18 cellular contexts compared by ENCODE assay signal in genomic region chr19:43880483-43880882, GRCh38. TPM values are rescaled to one million over a fixed set of nuclear protein-coding genes. Genes with fewer than 3 reads are reported as not detected.
DNase-seq lines count a peak whose midpoint lies in the region; ATAC-seq and TF ChIP-seq lines count a peak whose summit lies in the region.
"Had no signal": no experiment of that assay in that cellular context is flagged by ENCODE, and none has a peak within 500 bp of the region (broad histone marks: within the 10 kb centered on the region; RNA-seq: fewer than 3 reads in every experiment).

No MANE protein-coding gene starts in this region.

- no peak overlapping the region for H2AFZ ChIP-seq in IMR-90 (replicated peaks; ENCODE audit: low read length, poor library complexity)

- no peaks in the 10 kb centered on the region for H3K27me3 ChIP-seq in IMR-90 (ENCODE audit: control insufficient read depth, insufficient read depth, low read length)
- H3K27me3 ChIP-seq in adipocyte (replicated peaks; ENCODE audit: control insufficient read depth, insufficient read depth, low read length) = no peaks in the 10 kb centered on the region
- H3K27me3 ChIP-seq in liver (ENCODE audit: control insufficient read depth in 4 of 4, insufficient read depth in 4 of 4, low read length in 3 of 4) = no peaks in the 10 kb centered on the region
- H3K27me3 ChIP-seq: BLaER1 had no signal

- DNase-seq in IMR-90 = no peak
- no peak for DNase-seq in adipocyte (ENCODE audit: low read depth)
- no peak for DNase-seq in RWPE1 (ENCODE audit: low spot score)
- DNase-seq: CD4-positive, CD25-positive, alpha-beta regulatory T cell; CD8-positive, alpha-beta T cell; DMS 273 treated with DMSO at 0.1 percent for 48 hours; DMS79; EL; GDM1; GOT3; H7; HCEC 1CT had no signal

- CTCF ChIA-PET in IMR-90 (lab: Yijun Ruan, JAX) (no interaction called here), RWPE1 (lab: Yijun Ruan, JAX) (no interaction called here)

- no peaks in the 10 kb centered on the region for H4K20me1 ChIP-seq in IMR-90 (ENCODE audit: insufficient read depth, low read length)
- H4K20me1 ChIP-seq: BLaER1 had no signal

- no peak overlapping the region for H3K23ac ChIP-seq in IMR-90 (ENCODE audit: low read depth, low read length)

- no peak overlapping the region for H2AK9ac ChIP-seq in IMR-90 (replicated peaks; ENCODE audit: low read depth, low read length, poor library complexity)

- no peak overlapping the region for H3K9ac ChIP-seq in IMR-90 (ENCODE audit: low read depth, low read length)
- H3K9ac ChIP-seq in adipocyte (ENCODE audit: low read length) = no peak overlapping the region
- H3K9ac ChIP-seq in liver (ENCODE audit: low read depth in 1 of 2, low read length in 2 of 2) = no peak overlapping the region
- H3K9ac ChIP-seq: BLaER1 had no signal

- no peak overlapping the region for H3K4me2 ChIP-seq in IMR-90 (ENCODE audit: low read depth, low read length)
- H3K4me2 ChIP-seq: BLaER1 had no signal

- no peak overlapping the region for H3K56ac ChIP-seq in IMR-90 (ENCODE audit: extremely low read depth, insufficient read depth, low read length)

- H3K14ac ChIP-seq in IMR-90 (replicated peaks; ENCODE audit: low read depth, low read length) = no peak overlapping the region

- H2BK120ac ChIP-seq in IMR-90 (ENCODE audit: low read depth, low read length) = no peak overlapping the region

- H3K79me1 ChIP-seq in IMR-90 (ENCODE audit: low read depth in 1 of 2, low read length in 2 of 2) = no peaks in the 10 kb centered on the region

- TF ChIP-seq RAD21 in IMR-90 (IDR thresholded peaks at IDR 0.05; ENCODE audit: low read length) = no peak
- no peak for TF ChIP-seq RAD21 in liver (IDR thresholded peaks at IDR 0.05)

- H3K4me3 ChIP-seq in IMR-90 (ENCODE audit: insufficient read depth, low read depth, low read length) (no peak overlapping the region), adipocyte (ENCODE audit: low read length) (peak overlapping the region; percentile 38), liver (ENCODE audit: low read depth in 1 of 3, low read length in 3 of 3) (peak overlapping the region in 2 of 3 donors; percentile 50 to 64)
- H3K4me3 ChIP-seq: BLaER1, GM12878 had no signal

- ATAC-seq in IMR-90 (ENCODE audit: low read depth) (no peak), HG03095 (IDR thresholded peaks at IDR 0.05; ENCODE audit: unreplicated experiment) (no peak), HG03378 (IDR thresholded peaks at IDR 0.05; ENCODE audit: unreplicated experiment) (no peak)
- ATAC-seq: CD8-positive, alpha-beta T cell; GM12878 had no signal

- dilution Hi-C loops in IMR-90 (cut with HindIII; ENCODE audit: low sequenced_read_pairs, unreplicated experiment) = no loop called here

- H3K9me3 ChIP-seq in IMR-90 (ENCODE audit: control insufficient read depth, insufficient read depth, low read length) (peaks cover 43% of the 10 kb centered on the region), adipocyte (ENCODE audit: control insufficient read depth, low read length) (peaks cover 89% of the 10 kb centered on the region), liver (ENCODE audit: control insufficient read depth in 4 of 4, low read length in 3 of 4) (peaks cover 26 to 65% (median 46%) of the 10 kb centered on the region in 4 donors)

- no peaks in the 10 kb centered on the region for H3K4me1 ChIP-seq in IMR-90 (ENCODE audit: control insufficient read depth, insufficient read depth, low read length)
- no peaks in the 10 kb centered on the region for H3K4me1 ChIP-seq in adipocyte (ENCODE audit: control insufficient read depth, insufficient read depth, low read length)
- no peaks in the 10 kb centered on the region for H3K4me1 ChIP-seq in liver (ENCODE audit: control insufficient read depth in 4 of 4, insufficient read depth in 4 of 4, low read length in 3 of 4)
- H3K4me1 ChIP-seq: BLaER1 had no signal

- H2BK5ac ChIP-seq in IMR-90 (ENCODE audit: low read depth, low read length, poor library complexity, severe bottlenecking) = no peak overlapping the region

- no peak overlapping the region for H4K8ac ChIP-seq in IMR-90 (ENCODE audit: low read depth in 2 of 2, low read length in 2 of 2)

- H3K9me1 ChIP-seq in IMR-90 (ENCODE audit: insufficient read depth, low read length) = no peaks in the 10 kb centered on the region

- H2BK20ac ChIP-seq in IMR-90 (ENCODE audit: low read depth, low read length) = no peak overlapping the region

- no TSS peak for BruUV-seq in IMR-90 (replicated peaks; lab: Mats Ljungman, UMichigan)

- H3K27ac ChIP-seq in IMR-90 (ENCODE audit: insufficient read depth, low read length) (no peak overlapping the region), liver (ENCODE audit: low read depth in 1 of 2, low read length in 2 of 2) (no peak overlapping the region), RWPE1 (no peak overlapping the region)
- H3K27ac ChIP-seq: BLaER1, C4-2B had no signal

- H3K36me3 ChIP-seq in IMR-90 (ENCODE audit: control insufficient read depth, insufficient read depth, low read length) = peaks cover 4% of the 10 kb centered on the region; the same call in 1 of the 2 replicates
- H3K36me3 ChIP-seq in adipocyte (ENCODE audit: control insufficient read depth, insufficient read depth, low read length, severe bottlenecking) = peaks cover 35% of the 10 kb centered on the region
- peaks cover 0 to 9% (median 3%) of the 10 kb centered on the region in 4 donors for H3K36me3 ChIP-seq in liver (ENCODE audit: control insufficient read depth in 4 of 4, insufficient read depth in 3 of 4, low read depth in 1 of 4, low read length in 3 of 4)

- no peak overlapping the region for H2BK15ac ChIP-seq in IMR-90 (ENCODE audit: low read depth, low read length)

- H3K4ac ChIP-seq in IMR-90 (ENCODE audit: low read depth, low read length) = no peak overlapping the region

- no peak for TF ChIP-seq CTCF in IMR-90 (conservative IDR thresholded peaks at IDR 0.05; ENCODE audit: low read depth, low read length)
- no peak for TF ChIP-seq CTCF in liver (IDR thresholded peaks at IDR 0.05; ENCODE audit: low read depth, low read length, missing input control)
- TF ChIP-seq CTCF in RWPE1 (conservative IDR thresholded peaks at IDR 0.05; ENCODE audit: low read depth) = no peak

- no peak overlapping the region for H4K5ac ChIP-seq in IMR-90 (ENCODE audit: low read depth, low read length)

- WGBS in IMR-90 (ENCODE audit: extremely low coverage in 2 of 2, insufficient read length in 1 of 2), 2 experiments = no CpG with 5 or more reads among the region's 5 CpGs
- 90% methylated on average over 5 of the region's 5 CpGs for WGBS in liver

- H4K91ac ChIP-seq in IMR-90 (ENCODE audit: insufficient read depth, low read depth, low read length) = no peak overlapping the region

- H3K18ac ChIP-seq in IMR-90 (ENCODE audit: low read depth, low read length) = no peak overlapping the region

- POLR2A ChIA-PET in IMR-90 (lab: Charles Lee; ENCODE audit: unreplicated experiment) = no interaction called here
- POLR2A ChIA-PET in RWPE1 (lab: Yijun Ruan, JAX; ENCODE audit: low non-redundant PET) = no interaction called here

- in situ Hi-C loops in IMR-90 (cut with MboI; ENCODE audit: low sequenced_read_pairs) = no loop called here

- no peak for TF ChIP-seq POLR2A in IMR-90 (IDR thresholded peaks at IDR 0.05; ENCODE audit: low read depth, low read length)

- no peak overlapping the region for H2AK5ac ChIP-seq in IMR-90 (ENCODE audit: low read depth, low read length)

- intact Hi-C loops in IMR-90 (cut with micrococcal nuclease) = no loop called here

TF ChIP-seq in IMR-90, 13 proteins besides CTCF, POLR2A, EP300 and RAD21:
- TF ChIP-seq SMC3 (IDR thresholded peaks at IDR 0.05; ENCODE audit: low read depth, low read length) = no peak
- TF ChIP-seq CEBPB (IDR thresholded peaks at IDR 0.05; ENCODE audit: low read depth, low read length) = peak; percentile 92

TF ChIP-seq in liver, 16 proteins besides CTCF, POLR2A, EP300 and RAD21:
- TF ChIP-seq, protein P1, sequence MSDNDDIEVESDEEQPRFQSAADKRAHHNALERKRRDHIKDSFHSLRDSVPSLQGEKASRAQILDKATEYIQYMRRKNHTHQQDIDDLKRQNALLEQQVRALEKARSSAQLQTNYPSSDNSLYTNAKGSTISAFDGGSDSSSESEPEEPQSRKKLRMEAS (IDR thresholded peaks at IDR 0.05) = no peak
- no peak for TF ChIP-seq FOXA2 (IDR thresholded peaks at IDR 0.05)
- TF ChIP-seq ATF3 (IDR thresholded peaks at IDR 0.05) = no peak

RNA-seq across cellular contexts. Expression of gene ZNF404, which starts 3.3 kb away (rescaled TPM):
- total RNA-seq in IMR-90 (2012; rRNA removed) = 1.1 and 2.2 TPM in 2 replicates
- 2.9 and 3.2 TPM in 2 replicates for polyA plus RNA-seq in IMR-90 (2012; rRNA removed)
- polyA plus RNA-seq in IMR-90 (2012; cell fraction: cytosol; rRNA removed) = 0.46 and 0.56 TPM in 2 replicates
- 0.65 and 10.6 TPM in 2 replicates for polyA plus RNA-seq in IMR-90 (2012; cell fraction: nucleus; rRNA removed; ENCODE audit: low replicate concordance)
- total RNA-seq in liver = under 1 TPM; 0.33 TPM
- polyA plus RNA-seq in liver = under 1 TPM; 0.21 to 0.31 TPM

RNA-seq across cellular contexts. Expression of gene ZNF283, which starts 53.4 kb away (rescaled TPM):
- 5.0 and 10.3 TPM in 2 replicates for total RNA-seq in IMR-90 (2012; rRNA removed)
- 1.2 and 2.1 TPM in 2 replicates for polyA plus RNA-seq in IMR-90 (2012; rRNA removed)
- polyA plus RNA-seq in IMR-90 (2012; cell fraction: cytosol; rRNA removed) = 0.08 and 0.53 TPM in 2 replicates
- polyA plus RNA-seq in IMR-90 (2012; cell fraction: nucleus; rRNA removed; ENCODE audit: low replicate concordance) = 0.45 and 3.6 TPM in 2 replicates
- 1 to 10 TPM; 4.9 to 6.4 TPM for total RNA-seq in liver
- polyA plus RNA-seq in liver = under 1 TPM; 0.65 to 0.99 TPM

RNA-seq across cellular contexts. Expression of gene ZNF45, which starts 54.6 kb away (rescaled TPM):
- total RNA-seq in IMR-90 (2012; rRNA removed) (15.0 and 18.1 TPM in 2 replicates), liver (10 to 100 TPM in 1 of 2 donors, 1 to 10 TPM in 1; 6.0 to 11.1 TPM)
- polyA plus RNA-seq in IMR-90 (2012; rRNA removed) (7.6 and 7.8 TPM in 2 replicates), liver (1 to 10 TPM; 1.5 to 2.5 TPM)
- polyA plus RNA-seq in IMR-90 (2012; cell fraction: cytosol; rRNA removed) = 2.2 and 2.7 TPM in 2 replicates
- polyA plus RNA-seq in IMR-90 (2012; cell fraction: nucleus; rRNA removed; ENCODE audit: low replicate concordance) = 3.7 and 15.2 TPM in 2 replicates
